Comparison of ENCODE assay signal across 8 cellular contexts in genomic region chr1:50424045-50424939, GRCh38. TPM values are rescaled to one million over a fixed set of nuclear protein-coding genes. Genes with fewer than 3 reads are reported as not detected.
A peak's percentile ranks its signal among the peaks of the same experiment; 100 is the strongest.
DNase-seq lines count a peak whose midpoint lies in the region; ATAC-seq and TF ChIP-seq lines count a peak whose summit lies in the region.

No MANE protein-coding gene starts in this region.

- H3K9me3 ChIP-seq in esophagus squamous epithelium = no peaks in the 10 kb centered on the region
- H3K9me3 ChIP-seq in thyroid gland = no peaks in the 10 kb centered on the region

- H3K36me3 Mint-ChIP-seq in stimulated activated memory B cell treated with anti-CD40 and anti-IgM and Interleukin-4, amounts not matched to agents 10 μg/mL and 1 μg/mL and 100 μg/mL, for 72 hours = no peaks in the 10 kb centered on the region

- H3K27ac ChIP-seq in esophagus squamous epithelium (peak overlapping the region in 3 of 4 donors; percentile 5 to 72 (median 39)), thyroid gland (no peak overlapping the region)

- H3K4me3 ChIP-seq in esophagus squamous epithelium = peak overlapping the region; percentile 47 to 71 (median 57)
- no peak overlapping the region for H3K4me3 ChIP-seq in thyroid gland (replicated peaks in 1 of 3)

- intact Hi-C loops in esophagus squamous epithelium (cut with DNase I) (no loop called here), thyroid gland (cut with DNase I) (no loop called here)

- ATAC-seq in stimulated activated memory B cell treated with anti-CD40 and anti-IgM and Interleukin-4, amounts not matched to agents 10 μg/mL and 1 μg/mL and 100 μg/mL, for 72 hours = no peak
- no peak for ATAC-seq in HG02885 (IDR thresholded peaks at IDR 0.05; ENCODE audit: poor library complexity, unreplicated experiment)

- no peak overlapping the region for H3K27ac Mint-ChIP-seq in stimulated activated memory B cell treated with anti-CD40 and anti-IgM and Interleukin-4, amounts not matched to agents 10 μg/mL and 1 μg/mL and 100 μg/mL, for 72 hours

- peaks cover 5% of the 10 kb centered on the region for H3K9me3 Mint-ChIP-seq in stimulated activated memory B cell treated with anti-CD40 and anti-IgM and Interleukin-4, amounts not matched to agents 10 μg/mL and 1 μg/mL and 100 μg/mL, for 72 hours

- DNase-seq in NCI-H82 (lab: John Stamatoyannopoulos, UW) = peak; percentile 35
- no peak for DNase-seq in NCI-H82 treated with DMSO at 0.1 percent for 48 hours (lab: John Stamatoyannopoulos, UW; ENCODE audit: unreplicated experiment)
- DNase-seq in NCI-H460 (ENCODE audit: extremely low read depth, low read depth) = peak; percentile 4
- DNase-seq in esophagus squamous epithelium (lab: John Stamatoyannopoulos, UW) = no peak
- no peak for DNase-seq in thyroid gland
- DNase-seq in GF-D8 (lab: John Stamatoyannopoulos, UW) = no peak

- H3K27me3 ChIP-seq in esophagus squamous epithelium (peaks cover 0 to 100% (median 46%) of the 10 kb centered on the region in 4 donors), thyroid gland (peaks cover 83% of the 10 kb centered on the region)

- peaks cover 0 to 5% (median 0%) of the 10 kb centered on the region in 3 donors for H3K36me3 ChIP-seq in esophagus squamous epithelium
- H3K36me3 ChIP-seq in thyroid gland = no peaks in the 10 kb centered on the region

- peak overlapping the region; percentile 73 for H3K4me3 Mint-ChIP-seq in stimulated activated memory B cell treated with anti-CD40 and anti-IgM and Interleukin-4, amounts not matched to agents 10 μg/mL and 1 μg/mL and 100 μg/mL, for 72 hours

- peaks cover 22 to 86% (median 36%) of the 10 kb centered on the region in 3 donors for H3K4me1 ChIP-seq in esophagus squamous epithelium
- peaks cover 8 to 64% of the 10 kb centered on the region in 2 donors for H3K4me1 ChIP-seq in thyroid gland

- WGBS in esophagus squamous epithelium, 2 donors = 4 to 7% methylated on average over 38 to 39 of the region's 40 CpGs
- 8 to 9% methylated on average over 40 of the region's 40 CpGs for WGBS in thyroid gland, 2 donors

- peaks cover 55% of the 10 kb centered on the region for H3K4me1 Mint-ChIP-seq in stimulated activated memory B cell treated with anti-CD40 and anti-IgM and Interleukin-4, amounts not matched to agents 10 μg/mL and 1 μg/mL and 100 μg/mL, for 72 hours

- H3K27me3 Mint-ChIP-seq in stimulated activated memory B cell treated with anti-CD40 and anti-IgM and Interleukin-4, amounts not matched to agents 10 μg/mL and 1 μg/mL and 100 μg/mL, for 72 hours = peaks cover 96% of the 10 kb centered on the region

- no peak for TF ChIP-seq CTCF in esophagus squamous epithelium (IDR thresholded peaks at IDR 0.05)
- no peak for TF ChIP-seq CTCF in thyroid gland (IDR thresholded peaks at IDR 0.05)

- TF ChIP-seq POLR2A in esophagus squamous epithelium (IDR thresholded peaks at IDR 0.05) (no peak), thyroid gland (IDR thresholded peaks at IDR 0.05) (no peak)

RNA-seq across cellular contexts. Expression of gene DMRTA2, which starts 1.0 kb away (rescaled TPM):
- 10.7 and 10.8 TPM in 2 replicates for total RNA-seq in NCI-H460 (2014; rRNA removed; shearing (Covaris generic))
- 21.6 and 28.0 TPM in 2 replicates for polyA plus RNA-seq in NCI-H460 (2014; cell fraction: nucleus; rRNA removed)
- total RNA-seq in esophagus squamous epithelium (1 to 10 TPM; 1.6 to 8.0 (median 4.4) TPM), thyroid gland (not detected)

Comparison
In these comparisons a context has a peak if more than half of its experiments do, and no peak if none do; other contexts are left out.
1. DNase-seq: peak in NCI-H82 (single experiment) and NCI-H460 (single experiment); none in NCI-H82 treated with DMSO at 0.1 percent for 48 hours (single experiment), esophagus squamous epithelium (single experiment), thyroid gland (0 of 2) and GF-D8 (single experiment).
2. H3K27ac ChIP-seq: peak in esophagus squamous epithelium (3 of 4); none in thyroid gland (0 of 3).
3. H3K4me3 ChIP-seq: peak in esophagus squamous epithelium (4 of 4); none in thyroid gland (0 of 3).